In genomic region chr3:170869240-170869592, GRCh38 we compare ENCODE assay signal across 8 cellular contexts. TPM values are rescaled to one million over a fixed set of nuclear protein-coding genes. Genes with fewer than 3 reads are reported as not detected.
DNase-seq lines count a peak whose midpoint lies in the region; ATAC-seq and TF ChIP-seq lines count a peak whose summit lies in the region.

No MANE protein-coding gene starts in this region.

- no peak overlapping the region for H2BK12ac ChIP-seq in mesenchymal stem cell (ENCODE audit: low read length in 2 of 2)

- H2AFZ ChIP-seq in mesenchymal stem cell (ENCODE audit: low read depth, low read length): no peak overlapping the region

- no peak overlapping the region for H2BK5ac ChIP-seq in mesenchymal stem cell (ENCODE audit: low read depth, low read length, poor library complexity, severe bottlenecking)

- 17% methylated on average over 2 of the region's 2 CpGs for WGBS in mesenchymal stem cell

- peaks cover 1% of the 10 kb centered on the region for H3K79me1 ChIP-seq in mesenchymal stem cell (replicated peaks; ENCODE audit: low read length, poor library complexity, severe bottlenecking)

- no peak overlapping the region for H4K8ac ChIP-seq in mesenchymal stem cell (ENCODE audit: low read length)

- peak in 1 of 2 donors; percentile 9 for DNase-seq in cardiac muscle cell (ENCODE audit: low read depth in 1 of 2, low spot score in 1 of 2)
- DNase-seq in cardiac septum (ENCODE audit: low spot score): no peak
- no peak for DNase-seq in brain microvascular endothelial cell
- DNase-seq in mesenchymal stem cell: no peak
- no peak for DNase-seq in uterus
- no peak for DNase-seq in NCI-H2081 treated with DMSO at 0.1 percent for 48 hours (lab: John Stamatoyannopoulos, UW)
- DNase-seq in hippocampal formation (lab: John Stamatoyannopoulos, UW): no peak

- H3K4me3 ChIP-seq in cardiac muscle cell (peak overlapping the region; percentile 52), brain microvascular endothelial cell (ENCODE audit: low read depth, low read length) (peak overlapping the region; percentile 90), mesenchymal stem cell (ENCODE audit: insufficient read depth in 1 of 2, low read depth in 1 of 2, low read length in 2 of 2) (peak overlapping the region; percentile 79 to 91), uterus (peak overlapping the region; percentile 57)

- ATAC-seq in HG03521 (IDR thresholded peaks at IDR 0.05; ENCODE audit: unreplicated experiment): no peak

- TF ChIP-seq CTCF in cardiac muscle cell (IDR thresholded peaks at IDR 0.05; ENCODE audit: low read depth, low read length): no peak
- no peak for TF ChIP-seq CTCF in brain microvascular endothelial cell (IDR thresholded peaks at IDR 0.05; ENCODE audit: low read depth, low read length, missing control alignments)
- no peak for TF ChIP-seq CTCF in uterus (IDR thresholded peaks at IDR 0.05)

- no peak for TF ChIP-seq POLR2A in uterus (IDR thresholded peaks at IDR 0.05)

- H3K4me2 ChIP-seq in mesenchymal stem cell (ENCODE audit: low read length, poor library complexity, severe bottlenecking): peak overlapping the region; percentile 86

- intact Hi-C loops in cardiac septum (cut with DNase I) (no loop called here), uterus (cut with DNase I; ENCODE audit: low total_unique reads) (no loop called here)

- H3K4me1 ChIP-seq in cardiac muscle cell (ENCODE audit: low read depth) (peaks cover 8% of the 10 kb centered on the region), mesenchymal stem cell (ENCODE audit: control insufficient read depth, insufficient read depth, low read depth, low read length) (peaks cover 3% of the 10 kb centered on the region), uterus (peaks cover 0 to 4% of the 10 kb centered on the region in 2 donors)

- H3K9me3 ChIP-seq in cardiac muscle cell (ENCODE audit: low read depth): no peaks in the 10 kb centered on the region
- no peaks in the 10 kb centered on the region for H3K9me3 ChIP-seq in mesenchymal stem cell (ENCODE audit: control insufficient read depth, low read length)
- no peaks in the 10 kb centered on the region for H3K9me3 ChIP-seq in uterus

- H3K9ac ChIP-seq in mesenchymal stem cell (ENCODE audit: low read length): peak overlapping the region; percentile 97

- H3K14ac ChIP-seq in mesenchymal stem cell (ENCODE audit: low read length in 2 of 2): no peak overlapping the region

- H3K27ac ChIP-seq in cardiac muscle cell (peak overlapping the region; percentile 93), brain microvascular endothelial cell (peak overlapping the region; percentile 88), mesenchymal stem cell (ENCODE audit: low read length, poor library complexity, severe bottlenecking) (no peak overlapping the region), uterus (peak overlapping the region; percentile 83 to 84)

- no peak overlapping the region for H3K18ac ChIP-seq in mesenchymal stem cell (ENCODE audit: low read depth in 1 of 2, low read length in 2 of 2)

- H3K36me3 ChIP-seq in cardiac muscle cell: peaks cover 26% of the 10 kb centered on the region
- H3K36me3 ChIP-seq in brain microvascular endothelial cell (replicated peaks): peaks cover 34% of the 10 kb centered on the region
- H3K36me3 ChIP-seq in mesenchymal stem cell (ENCODE audit: control insufficient read depth in 1 of 2, insufficient read depth in 2 of 2, low read depth in 1 of 2, low read length in 2 of 2): peaks cover 2 to 35% of the 10 kb centered on the region in 2 experiments
- H3K36me3 ChIP-seq in uterus: no peaks in the 10 kb centered on the region

- no peak overlapping the region for H2AK5ac ChIP-seq in mesenchymal stem cell (ENCODE audit: low read length, severe bottlenecking)

- no peak overlapping the region for H4K91ac ChIP-seq in mesenchymal stem cell (ENCODE audit: low read length)

- no peaks in the 10 kb centered on the region for H3K27me3 ChIP-seq in cardiac muscle cell
- no peaks in the 10 kb centered on the region for H3K27me3 ChIP-seq in brain microvascular endothelial cell (replicated peaks)
- H3K27me3 ChIP-seq in mesenchymal stem cell (ENCODE audit: control insufficient read depth in 1 of 2, insufficient read depth in 1 of 2, low read length in 2 of 2): no peaks in the 10 kb centered on the region
- no peaks in the 10 kb centered on the region for H3K27me3 ChIP-seq in uterus

- no peak overlapping the region for H3K23ac ChIP-seq in mesenchymal stem cell (ENCODE audit: low read length in 2 of 2)

- H2BK120ac ChIP-seq in mesenchymal stem cell (ENCODE audit: low read depth, low read length): no peak overlapping the region

- in situ Hi-C loops in brain microvascular endothelial cell (cut with HindIII; ENCODE audit: low pct_ligation_motif_present, low sequenced_read_pairs): no loop called here

- H3K4ac ChIP-seq in mesenchymal stem cell (ENCODE audit: low read depth in 1 of 2, low read length in 2 of 2): no peak overlapping the region

- no peak overlapping the region for H2BK15ac ChIP-seq in mesenchymal stem cell (ENCODE audit: low read depth, poor library complexity, severe bottlenecking)

RNA-seq across cellular contexts. Expression of gene RPL22L1, which starts 0.8 kb away (rescaled TPM):
- total RNA-seq in cardiac muscle cell (30.4 and 49.2 TPM in 2 replicates), cardiac septum (15.9 TPM), uterus (100 to 1,000 TPM in 2 of 4 donors, 10 to 100 TPM in 2; 46.5 to 305 (median 175) TPM)
- 33.2 and 44.5 TPM in 2 replicates for polyA plus RNA-seq in cardiac muscle cell
- 380 TPM for polyA plus RNA-seq in mesenchymal stem cell (2013, experiment 1 of 2)
- polyA plus RNA-seq in mesenchymal stem cell (2013, experiment 2 of 2): 394 TPM

RNA-seq across cellular contexts. Expression of gene EIF5A2, which starts 39.2 kb away (rescaled TPM):
- 1.3 and 2.6 TPM in 2 replicates for total RNA-seq in cardiac muscle cell
- 7.3 and 12.2 TPM in 2 replicates for polyA plus RNA-seq in cardiac muscle cell
- total RNA-seq in cardiac septum: 9.9 TPM
- polyA plus RNA-seq in mesenchymal stem cell (2013, experiment 1 of 2): 7.9 TPM
- polyA plus RNA-seq in mesenchymal stem cell (2013, experiment 2 of 2): 10.5 TPM
- 10 to 100 TPM in 1 of 4 donors, 1 to 10 TPM in 3; 2.8 to 20.5 (median 7.0) TPM for total RNA-seq in uterus
